ENCODE assay signal across 1 cellular context in genomic region chr4:99027304-99027703, GRCh38.
TF ChIP-seq lines count a peak whose summit lies in the region.

No MANE protein-coding gene starts in this region.

TF ChIP-seq in HepG2, 621 proteins besides CTCF, POLR2A, EP300 and RAD21 (continued from another document):
- TF ChIP-seq, protein P1, sequence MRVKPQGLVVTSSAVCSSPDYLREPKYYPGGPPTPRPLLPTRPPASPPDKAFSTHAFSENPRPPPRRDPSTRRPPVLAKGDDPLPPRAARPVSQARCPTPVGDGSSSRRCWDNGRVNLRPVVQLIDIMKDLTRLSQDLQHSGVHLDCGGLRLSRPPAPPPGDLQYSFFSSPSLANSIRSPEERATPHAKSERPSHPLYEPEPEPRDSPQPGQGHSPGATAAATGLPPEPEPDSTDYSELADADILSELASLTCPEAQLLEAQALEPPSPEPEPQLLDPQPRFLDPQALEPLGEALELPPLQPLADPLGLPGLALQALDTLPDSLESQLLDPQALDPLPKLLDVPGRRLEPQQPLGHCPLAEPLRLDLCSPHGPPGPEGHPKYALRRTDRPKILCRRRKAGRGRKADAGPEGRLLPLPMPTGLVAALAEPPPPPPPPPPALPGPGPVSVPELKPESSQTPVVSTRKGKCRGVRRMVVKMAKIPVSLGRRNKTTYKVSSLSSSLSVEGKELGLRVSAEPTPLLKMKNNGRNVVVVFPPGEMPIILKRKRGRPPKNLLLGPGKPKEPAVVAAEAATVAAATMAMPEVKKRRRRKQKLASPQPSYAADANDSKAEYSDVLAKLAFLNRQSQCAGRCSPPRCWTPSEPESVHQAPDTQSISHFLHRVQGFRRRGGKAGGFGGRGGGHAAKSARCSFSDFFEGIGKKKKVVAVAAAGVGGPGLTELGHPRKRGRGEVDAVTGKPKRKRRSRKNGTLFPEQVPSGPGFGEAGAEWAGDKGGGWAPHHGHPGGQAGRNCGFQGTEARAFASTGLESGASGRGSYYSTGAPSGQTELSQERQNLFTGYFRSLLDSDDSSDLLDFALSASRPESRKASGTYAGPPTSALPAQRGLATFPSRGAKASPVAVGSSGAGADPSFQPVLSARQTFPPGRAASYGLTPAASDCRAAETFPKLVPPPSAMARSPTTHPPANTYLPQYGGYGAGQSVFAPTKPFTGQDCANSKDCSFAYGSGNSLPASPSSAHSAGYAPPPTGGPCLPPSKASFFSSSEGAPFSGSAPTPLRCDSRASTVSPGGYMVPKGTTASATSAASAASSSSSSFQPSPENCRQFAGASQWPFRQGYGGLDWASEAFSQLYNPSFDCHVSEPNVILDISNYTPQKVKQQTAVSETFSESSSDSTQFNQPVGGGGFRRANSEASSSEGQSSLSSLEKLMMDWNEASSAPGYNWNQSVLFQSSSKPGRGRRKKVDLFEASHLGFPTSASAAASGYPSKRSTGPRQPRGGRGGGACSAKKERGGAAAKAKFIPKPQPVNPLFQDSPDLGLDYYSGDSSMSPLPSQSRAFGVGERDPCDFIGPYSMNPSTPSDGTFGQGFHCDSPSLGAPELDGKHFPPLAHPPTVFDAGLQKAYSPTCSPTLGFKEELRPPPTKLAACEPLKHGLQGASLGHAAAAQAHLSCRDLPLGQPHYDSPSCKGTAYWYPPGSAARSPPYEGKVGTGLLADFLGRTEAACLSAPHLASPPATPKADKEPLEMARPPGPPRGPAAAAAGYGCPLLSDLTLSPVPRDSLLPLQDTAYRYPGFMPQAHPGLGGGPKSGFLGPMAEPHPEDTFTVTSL (CRISPR knock-in tag; IDR thresholded peaks at IDR 0.05; ENCODE audit: borderline replicate concordance): peak; percentile 32; the same call in 1 of the 2 replicates
- TF ChIP-seq SOX6 (IDR thresholded peaks at IDR 0.05) (no peak), SOX6 (CRISPR knock-in tag; IDR thresholded peaks at IDR 0.05) (peak; percentile 72), NCOA2 (CRISPR knock-in tag; IDR thresholded peaks at IDR 0.05) (0 out of 2 replicates have a peak, but pooled peaks have one; percentile 17)
TF ChIP-seq in HepG2: peak in this region for 25.
